Comparison of ENCODE assay signal across 13 cellular contexts in genomic region chr1:24920155-24920925, GRCh38. TPM values are rescaled to one million over a fixed set of nuclear protein-coding genes. Genes with fewer than 3 reads are reported as not detected.
DNase-seq lines count a peak whose midpoint lies in the region; ATAC-seq and TF ChIP-seq lines count a peak whose summit lies in the region.
"Had no signal": no experiment of that assay in that cellular context is flagged by ENCODE, and none has a peak within 500 bp of the region (broad histone marks: within the 10 kb centered on the region; RNA-seq: fewer than 3 reads in every experiment).

No MANE protein-coding gene starts in this region.

- peak overlapping the region; percentile 26 for H3K4me3 Mint-ChIP-seq in activated CD4-positive, alpha-beta memory T cell treated with anti-CD3 and anti-CD28 coated beads, Interleukin-2, amount 10 ng/mL, durations not matched to agents 7 days and 5 days

- H3K4me1 ChIP-seq in lower lobe of right lung (no peaks in the 10 kb centered on the region), upper lobe of right lung (no peaks in the 10 kb centered on the region)

- H3K4me1 Mint-ChIP-seq in activated CD4-positive, alpha-beta memory T cell treated with anti-CD3 and anti-CD28 coated beads, Interleukin-2, amount 10 ng/mL, durations not matched to agents 7 days and 5 days, result peaks cover 92% of the 10 kb centered on the region

- H3K4me3 ChIP-seq in lower lobe of right lung (peak overlapping the region; percentile 8), upper lobe of right lung (peak overlapping the region; percentile 23)

- H3K27ac ChIP-seq in lower lobe of right lung (no peak overlapping the region), upper lobe of right lung (no peak overlapping the region)
- H3K27ac ChIP-seq: C4-2B had no signal

- CTCF ChIA-PET in activated CD4-positive, alpha-beta memory T cell treated with anti-CD3 and anti-CD28 coated beads, Interleukin-2, amount 10 ng/mL, durations not matched to agents 7 days and 5 days (lab: Charles Lee), result interaction anchor here (0.9 to 1.9 kb wide), 5 partner anchors 12 to 117 kb away, joined by 3 to 5 read pairs (median 4); no protein-coding TSS in a partner anchor

- DNase-seq in left cardiac atrium (peak; percentile 56), left ventricle myocardium superior (no peak), lower lobe of right lung (no peak), upper lobe of right lung (no peak), cortex of kidney (lab: John Stamatoyannopoulos, UW) (no peak)
- DNase-seq in activated CD4-positive, alpha-beta memory T cell treated with anti-CD3 and anti-CD28 coated beads, Interleukin-2, amount 10 ng/mL, durations not matched to agents 7 days and 5 days, result peak; percentile 75
- DNase-seq: islet precursor cell; NK-92 treated with Interleukin-12 subunit alpha and Interleukin-12 subunit beta, amount 100 ng/mL, for 24 hours; small intestine had no signal

- H3K36me3 ChIP-seq in lower lobe of right lung (peaks cover 4% of the 10 kb centered on the region), upper lobe of right lung (no peaks in the 10 kb centered on the region)

- intact Hi-C loops in left cardiac atrium (cut with DNase I) (no loop called here), left ventricle myocardium superior (cut with micrococcal nuclease) (no loop called here), lower lobe of right lung (cut with DNase I) (no loop called here), upper lobe of right lung (cut with DNase I) (no loop called here)

- H3K9me3 ChIP-seq in lower lobe of right lung (no peaks in the 10 kb centered on the region), upper lobe of right lung (no peaks in the 10 kb centered on the region)

- TF ChIP-seq CTCF in lower lobe of right lung (IDR thresholded peaks at IDR 0.05) (no peak), upper lobe of right lung (IDR thresholded peaks at IDR 0.05) (no peak)

- POLR2A ChIA-PET in activated CD4-positive, alpha-beta memory T cell treated with anti-CD3 and anti-CD28 coated beads, Interleukin-2, amount 10 ng/mL, durations not matched to agents 7 days and 5 days (lab: Charles Lee), result interaction anchor here (1.1 to 11.0 kb wide), 5 partner anchors 8 to 163 kb away, joined by 3 to 128 read pairs (median 6); no protein-coding TSS in a partner anchor

- H3K27ac Mint-ChIP-seq in activated CD4-positive, alpha-beta memory T cell treated with anti-CD3 and anti-CD28 coated beads, Interleukin-2, amount 10 ng/mL, durations not matched to agents 7 days and 5 days, result peak overlapping the region; percentile 85

- no peaks in the 10 kb centered on the region for H3K9me3 Mint-ChIP-seq in activated CD4-positive, alpha-beta memory T cell treated with anti-CD3 and anti-CD28 coated beads, Interleukin-2, amount 10 ng/mL, durations not matched to agents 7 days and 5 days

- H3K27me3 ChIP-seq in lower lobe of right lung (ENCODE audit: low read depth), result peaks cover 24% of the 10 kb centered on the region
- H3K27me3 ChIP-seq in upper lobe of right lung, result peaks cover under 1% of the 10 kb centered on the region

- no peaks in the 10 kb centered on the region for H3K27me3 Mint-ChIP-seq in activated CD4-positive, alpha-beta memory T cell treated with anti-CD3 and anti-CD28 coated beads, Interleukin-2, amount 10 ng/mL, durations not matched to agents 7 days and 5 days

- peaks cover 95% of the 10 kb centered on the region for H3K36me3 Mint-ChIP-seq in activated CD4-positive, alpha-beta memory T cell treated with anti-CD3 and anti-CD28 coated beads, Interleukin-2, amount 10 ng/mL, durations not matched to agents 7 days and 5 days (ENCODE audit: low read depth)

- peak in 1 of 2 donors; percentile 42 for ATAC-seq in left cardiac atrium
- no peak for ATAC-seq in left ventricle myocardium superior
- ATAC-seq in lower lobe of right lung, result no peak
- ATAC-seq in upper lobe of right lung, result no peak
- no peak for ATAC-seq in GM18909 (IDR thresholded peaks at IDR 0.05; ENCODE audit: poor library complexity, unreplicated experiment)
- ATAC-seq in GM21528 (IDR thresholded peaks at IDR 0.05; ENCODE audit: low FRiP score, unreplicated experiment), result no peak

RNA-seq across cellular contexts. Expression of gene RUNX3, which starts 9.7 kb away (rescaled TPM):
- 1 to 10 TPM; 1.3 to 2.4 TPM for total RNA-seq in left cardiac atrium
- 0.89 TPM for total RNA-seq in left ventricle myocardium superior
- 100 to 1,000 TPM; 177 to 183 TPM for total RNA-seq in activated CD4-positive, alpha-beta memory T cell treated with anti-CD3 and anti-CD28 coated beads, Interleukin-2, amount 10 ng/mL, durations not matched to agents 7 days and 5 days
- total RNA-seq in lower lobe of right lung, result 13.1 TPM
- 13.1 TPM for total RNA-seq in upper lobe of right lung
- total RNA-seq: dermis microvascular lymphatic vessel endothelial cell had no signal

Comparison
In these comparisons a context has a peak if more than half of its experiments do, and no peak if none do; other contexts are left out.
1. DNase-seq: peak in left cardiac atrium (single experiment) and activated CD4-positive, alpha-beta memory T cell treated with anti-CD3 and anti-CD28 coated beads, Interleukin-2, amount 10 ng/mL, durations not matched to agents 7 days and 5 days (single experiment); none in left ventricle myocardium superior (single experiment), lower lobe of right lung (single experiment), upper lobe of right lung (single experiment) and cortex of kidney (single experiment).
2. RNA of gene RUNX3, which starts 9.7 kb away (total RNA-seq): 177 to 183 TPM in activated CD4-positive, alpha-beta memory T cell treated with anti-CD3 and anti-CD28 coated beads, Interleukin-2, amount 10 ng/mL, durations not matched to agents 7 days and 5 days; 13.1 TPM in lower lobe of right lung (single experiment), 13.1 TPM in upper lobe of right lung (single experiment), 1.3 to 2.4 TPM in left cardiac atrium and 0.89 TPM in left ventricle myocardium superior (single experiment); every median in the first group is over 10 times any median in the second.